24 cellular contexts compared by ENCODE assay signal in genomic region chr2:20370191-20370590, GRCh38. TPM values are rescaled to one million over a fixed set of nuclear protein-coding genes. Genes with fewer than 3 reads are reported as not detected.
A peak's percentile ranks its signal among the peaks of the same experiment; 100 is the strongest.
DNase-seq lines count a peak whose midpoint lies in the region; ATAC-seq and TF ChIP-seq lines count a peak whose summit lies in the region.
"Had no signal": no experiment of that assay in that cellular context is flagged by ENCODE, and none has a peak within 500 bp of the region (broad histone marks: within the 10 kb centered on the region; RNA-seq: fewer than 3 reads in every experiment).

No MANE protein-coding gene starts in this region.

- no peak overlapping the region for H3K9ac ChIP-seq in trophoblast cell (ENCODE audit: low read length)
- H3K9ac ChIP-seq: SK-N-SH had no signal

- H3K18ac ChIP-seq in trophoblast cell (ENCODE audit: low read length): no peak overlapping the region

- H3K4me1 ChIP-seq in RWPE2 (ENCODE audit: insufficient read depth, poor library complexity, severe bottlenecking) (peaks cover 18% of the 10 kb centered on the region), trophoblast cell (ENCODE audit: control insufficient read depth in 1 of 2, insufficient read depth in 2 of 2, low read length in 2 of 2) (peaks cover 12 to 13% of the 10 kb centered on the region in 2 experiments)
- H3K4me1 ChIP-seq in naive thymus-derived CD4-positive, alpha-beta T cell (ENCODE audit: control insufficient read depth in 2 of 2, insufficient read depth in 2 of 2, low read length in 2 of 2): no peaks in the 10 kb centered on the region

- no peaks in the 10 kb centered on the region for H3K27me3 ChIP-seq in RWPE2 (ENCODE audit: insufficient read depth, poor library complexity, severe bottlenecking)
- H3K27me3 ChIP-seq in trophoblast cell (ENCODE audit: insufficient read depth, low read length): no peaks in the 10 kb centered on the region
- no peaks in the 10 kb centered on the region for H3K27me3 ChIP-seq in naive thymus-derived CD4-positive, alpha-beta T cell (ENCODE audit: control insufficient read depth in 2 of 2, insufficient read depth in 2 of 2, low read length in 2 of 2)
- H3K27me3 ChIP-seq in dorsolateral prefrontal cortex: no peaks in the 10 kb centered on the region

- CTCF ChIA-PET in naive thymus-derived CD4-positive, alpha-beta T cell (lab: Charles Lee): no interaction called here

- intact Hi-C loops in naive thymus-derived CD4-positive, alpha-beta T cell (cut with micrococcal nuclease): no loop called here
- intact Hi-C loops in dorsolateral prefrontal cortex (cut with DNase I): loop anchor here in 1 of 2 donors (10.0 kb wide), 1 partner anchor 145 kb away; no protein-coding TSS in a partner anchor

- H3K27me3 Mint-ChIP-seq in naive thymus-derived CD4-positive, alpha-beta T cell: peaks cover 0 to 19% (median 12%) of the 10 kb centered on the region in 5 donors

- H3K14ac ChIP-seq in trophoblast cell (ENCODE audit: low read length): no peak overlapping the region

- H3K27ac Mint-ChIP-seq in naive thymus-derived CD4-positive, alpha-beta T cell: no peak overlapping the region
- H3K27ac Mint-ChIP-seq: CD4-positive, CD25-positive, alpha-beta regulatory T cell had no signal

- in situ Hi-C loops in GM13977 (cut with MboI; ENCODE audit: low pct_unique_long_range_greater_than_20kb, low sequenced_read_pairs, unreplicated experiment): no loop called here

- no peak for TF ChIP-seq CTCF in RWPE2 (IDR thresholded peaks at IDR 0.05; ENCODE audit: poor library complexity, severe bottlenecking)
- no peak for TF ChIP-seq CTCF in GM13977 (IDR thresholded peaks at IDR 0.05; ENCODE audit: extremely low read depth, insufficient read depth, missing control alignments)
- TF ChIP-seq CTCF in dorsolateral prefrontal cortex (IDR thresholded peaks at IDR 0.05 in 54 of 56, conservative IDR thresholded peaks at IDR 0.05 in 2 of 56; ENCODE audit: low read depth in 1 of 56, partially characterized antibody in 56 of 56): no peak

- H2AFZ ChIP-seq in trophoblast cell (ENCODE audit: insufficient read depth, low read length, poor library complexity): no peak overlapping the region
- H2AFZ ChIP-seq: PC-9 had no signal

- no peak overlapping the region for H3K4ac ChIP-seq in trophoblast cell (ENCODE audit: low read depth, low read length)

- H4K8ac ChIP-seq in trophoblast cell (ENCODE audit: low read depth, low read length): no peak overlapping the region

- no peaks in the 10 kb centered on the region for H3K9me3 ChIP-seq in RWPE2 (ENCODE audit: severe bottlenecking)
- H3K9me3 ChIP-seq in trophoblast cell (ENCODE audit: insufficient read depth, low read depth, low read length): peaks cover 5% of the 10 kb centered on the region
- no peaks in the 10 kb centered on the region for H3K9me3 ChIP-seq in naive thymus-derived CD4-positive, alpha-beta T cell (ENCODE audit: control insufficient read depth in 2 of 3, low read length in 3 of 3)
- H3K9me3 ChIP-seq: SK-N-SH had no signal

- no peak overlapping the region for H4K12ac ChIP-seq in trophoblast cell (ENCODE audit: low read depth, low read length)

- no peak overlapping the region for H4K91ac ChIP-seq in trophoblast cell (ENCODE audit: low read depth, low read length)

- ATAC-seq in RWPE2 (ENCODE audit: low read depth): peak; percentile 95
- no peak for ATAC-seq in naive thymus-derived CD4-positive, alpha-beta T cell

- H3K4me2 ChIP-seq in trophoblast cell (ENCODE audit: low read length): no peak overlapping the region
- H3K4me2 ChIP-seq: PC-9, SK-N-SH had no signal

- no peak overlapping the region for H3K4me3 Mint-ChIP-seq in naive thymus-derived CD4-positive, alpha-beta T cell
- H3K4me3 Mint-ChIP-seq: CD4-positive, CD25-positive, alpha-beta regulatory T cell; central memory CD8-positive, alpha-beta T cell had no signal

- peaks cover 0 to 18% (median 0%) of the 10 kb centered on the region in 7 donors for H3K4me1 Mint-ChIP-seq in naive thymus-derived CD4-positive, alpha-beta T cell
- H3K4me1 Mint-ChIP-seq: central memory CD8-positive, alpha-beta T cell had no signal

- peaks cover 0 to 30% (median 0%) of the 10 kb centered on the region in 11 donors for H3K9me3 Mint-ChIP-seq in naive thymus-derived CD4-positive, alpha-beta T cell
- H3K9me3 Mint-ChIP-seq: central memory CD8-positive, alpha-beta T cell had no signal

- H2BK5ac ChIP-seq in trophoblast cell (ENCODE audit: low read depth, low read length, poor library complexity): no peak overlapping the region

- H2AK5ac ChIP-seq in trophoblast cell (ENCODE audit: low read length): no peak overlapping the region

- POLR2A ChIA-PET in naive thymus-derived CD4-positive, alpha-beta T cell (lab: Charles Lee): no interaction called here

- WGBS in trophoblast cell (ENCODE audit: extremely low coverage, insufficient coverage, insufficient read length): no CpG with 5 or more reads among the region's 5 CpGs

- H3K4me3 ChIP-seq in RWPE2 (ENCODE audit: severe bottlenecking) (no peak overlapping the region), trophoblast cell (ENCODE audit: low read depth, low read length) (no peak overlapping the region), dorsolateral prefrontal cortex (no peak overlapping the region)
- H3K4me3 ChIP-seq in naive thymus-derived CD4-positive, alpha-beta T cell (ENCODE audit: low read length): no peak overlapping the region
- H3K4me3 ChIP-seq: lung, PC-9, skin epidermis had no signal

- DNase-seq in AG08395 (ENCODE audit: low spot score) (peak; percentile 11), RWPE2 (ENCODE audit: low spot score) (peak; percentile 83), fibroblast of peridontal ligament (ENCODE audit: extremely low read depth) (peak; percentile 80), trophoblast cell (peak; percentile 64 to 77), NCI-H1105 (lab: John Stamatoyannopoulos, UW) (no peak), GM13977 (ENCODE audit: low spot score) (no peak), dorsolateral prefrontal cortex (no peak)
- no peak for DNase-seq in naive thymus-derived CD4-positive, alpha-beta T cell
- DNase-seq: activated CD4-positive, CD25-positive, alpha-beta regulatory T cell treated with anti-CD3 and anti-CD28 coated beads, Interleukin-2, amount 50 U/mL, for 72 hours; activated effector memory CD4-positive, alpha-beta T cell treated with Interleukin-2 at 50 U/mL for 16 hours; amniotic stem cell; CD4-positive, CD25-positive, alpha-beta regulatory T cell; DMS153; effector CD4-positive, alpha-beta T cell; Kasumi-1; NCI-H1417 treated with DMSO at 0.1 percent for 48 hours; NCI-H774; SK-N-SH; stimulated activated CD8-positive, alpha-beta memory T cell treated with anti-CD3 and anti-CD28 coated beads, Interleukin-4, amount 100 ng/mL, for 48 hours; T1000 had no signal

- H3K27ac ChIP-seq in RWPE2 (ENCODE audit: poor library complexity, severe bottlenecking): peak overlapping the region; percentile 48
- H3K27ac ChIP-seq in trophoblast cell (ENCODE audit: low read depth, low read length): no peak overlapping the region
- no peak overlapping the region for H3K27ac ChIP-seq in naive thymus-derived CD4-positive, alpha-beta T cell (ENCODE audit: low read depth, low read length)
- no peak overlapping the region for H3K27ac ChIP-seq in dorsolateral prefrontal cortex
- H3K27ac ChIP-seq: PC-9 had no signal

- no peaks in the 10 kb centered on the region for H3K36me3 ChIP-seq in RWPE2 (ENCODE audit: low read depth)
- peaks cover 0 to 3% of the 10 kb centered on the region in 2 experiments for H3K36me3 ChIP-seq in trophoblast cell (ENCODE audit: control insufficient read depth in 1 of 2, insufficient read depth in 2 of 2, low read length in 2 of 2)
- H3K36me3 ChIP-seq in naive thymus-derived CD4-positive, alpha-beta T cell (ENCODE audit: control insufficient read depth in 2 of 3, insufficient read depth in 3 of 3, low read length in 3 of 3): no peaks in the 10 kb centered on the region

- peaks cover 0 to 34% (median 3%) of the 10 kb centered on the region in 5 donors for H3K36me3 Mint-ChIP-seq in naive thymus-derived CD4-positive, alpha-beta T cell
- H3K36me3 Mint-ChIP-seq: CD4-positive, CD25-positive, alpha-beta regulatory T cell had no signal

- no peaks in the 10 kb centered on the region for H3K79me2 ChIP-seq in trophoblast cell (ENCODE audit: control insufficient read depth, insufficient read depth, low read length, poor library complexity)

- H3K79me1 ChIP-seq in trophoblast cell (ENCODE audit: low read length): peaks cover 15% of the 10 kb centered on the region

- H2BK120ac ChIP-seq in trophoblast cell (ENCODE audit: insufficient read depth, low read length, poor library complexity): no peak overlapping the region

- no peak overlapping the region for H3K23ac ChIP-seq in trophoblast cell (ENCODE audit: low read length)

- H2BK12ac ChIP-seq in trophoblast cell (ENCODE audit: low read length): peak overlapping the region; percentile 50

RNA-seq across cellular contexts. Expression of gene PUM2, which starts 19.5 kb away (rescaled TPM):
- 48.9 and 50.0 TPM in 2 replicates for polyA plus RNA-seq in trophoblast cell (2013)
- 100 to 1,000 TPM; 105 to 178 (median 137) TPM for total RNA-seq in naive thymus-derived CD4-positive, alpha-beta T cell
- polyA plus RNA-seq in naive thymus-derived CD4-positive, alpha-beta T cell: 10 to 100 TPM; 19.2 to 20.1 TPM
- 100 to 1,000 TPM; 107 to 165 (median 131) TPM for total RNA-seq in dorsolateral prefrontal cortex

Comparison
In these comparisons a context has a peak if more than half of its experiments do, and no peak if none do; other contexts are left out.
1. DNase-seq: peak in AG08395 (single experiment), RWPE2 (single experiment), fibroblast of peridontal ligament (single experiment) and trophoblast cell (2 of 2); none in naive thymus-derived CD4-positive, alpha-beta T cell (0 of 9), NCI-H1105 (single experiment), GM13977 (single experiment) and dorsolateral prefrontal cortex (0 of 10).